ENCODE assay signal across 10 cellular contexts in genomic region chr16:68732068-68732680, GRCh38. TPM values are rescaled to one million over a fixed set of nuclear protein-coding genes. Genes with fewer than 3 reads are reported as not detected.
DNase-seq lines count a peak whose midpoint lies in the region; ATAC-seq and TF ChIP-seq lines count a peak whose summit lies in the region.
"Had no signal": no experiment of that assay in that cellular context is flagged by ENCODE, and none has a peak within 500 bp of the region (broad histone marks: within the 10 kb centered on the region; RNA-seq: fewer than 3 reads in every experiment).

No MANE protein-coding gene starts in this region.

- no peak for TF ChIP-seq POLR2A in esophagus squamous epithelium (IDR thresholded peaks at IDR 0.05)
- no peak for TF ChIP-seq POLR2A in suprapubic skin (IDR thresholded peaks at IDR 0.05)

- H3K27ac ChIP-seq in esophagus squamous epithelium, result peak overlapping the region; percentile 44 to 75 (median 50)
- peak overlapping the region; percentile 54 for H3K27ac ChIP-seq in suprapubic skin
- H3K27ac ChIP-seq: gastrocnemius medialis had no signal

- H3K36me3 ChIP-seq in NT2/D1 (ENCODE audit: insufficient read depth, insufficient read length, low read length) (no peaks in the 10 kb centered on the region), esophagus squamous epithelium (no peaks in the 10 kb centered on the region), suprapubic skin (no peaks in the 10 kb centered on the region)
- H3K36me3 ChIP-seq: gastrocnemius medialis had no signal

- H3K4me3 ChIP-seq in NT2/D1 (ENCODE audit: insufficient read length, low read depth), result no peak overlapping the region
- H3K4me3 ChIP-seq in esophagus squamous epithelium, result no peak overlapping the region
- H3K4me3 ChIP-seq in suprapubic skin, result no peak overlapping the region
- H3K4me3 ChIP-seq: gastrocnemius medialis had no signal

- TF ChIP-seq EP300 in suprapubic skin (IDR thresholded peaks at IDR 0.05), result no peak

- H3K27me3 ChIP-seq in NT2/D1 (ENCODE audit: insufficient read depth, insufficient read length) (no peaks in the 10 kb centered on the region), esophagus squamous epithelium (peaks cover 0 to 31% (median 2%) of the 10 kb centered on the region in 4 donors), suprapubic skin (peaks cover 18% of the 10 kb centered on the region)

- peaks cover 14% of the 10 kb centered on the region; the same call in 1 of the 2 replicates for H3K9me3 ChIP-seq in NT2/D1 (ENCODE audit: insufficient read depth, low read length)
- no peaks in the 10 kb centered on the region for H3K9me3 ChIP-seq in esophagus squamous epithelium
- H3K9me3 ChIP-seq in suprapubic skin, result no peaks in the 10 kb centered on the region
- H3K9me3 ChIP-seq: gastrocnemius medialis had no signal

- peak overlapping the region; percentile 47 for H3K9ac ChIP-seq in NT2/D1 (ENCODE audit: insufficient read length, low read depth)

- ATAC-seq in GM21515 (IDR thresholded peaks at IDR 0.05; ENCODE audit: unreplicated experiment), result no peak
- ATAC-seq: gastrocnemius medialis had no signal

- DNase-seq in DMS153 (lab: John Stamatoyannopoulos, UW) (peak; percentile 41), DMS153 treated with DMSO at 0.1 percent for 48 hours (lab: John Stamatoyannopoulos, UW; ENCODE audit: unreplicated experiment) (no peak), NT2/D1 (ENCODE audit: low read depth, low spot score) (peak; percentile 63), esophagus squamous epithelium (lab: John Stamatoyannopoulos, UW) (no peak), suprapubic skin (ENCODE audit: low spot score in 2 of 2) (no peak), C1 segment of cervical spinal cord (lab: John Stamatoyannopoulos, UW) (no peak), cortex of kidney (lab: John Stamatoyannopoulos, UW) (no peak)
- DNase-seq: gastrocnemius medialis, SHP77 had no signal

- H3K4me1 ChIP-seq in NT2/D1 (ENCODE audit: insufficient read depth, insufficient read length) (peaks cover 3% of the 10 kb centered on the region), esophagus squamous epithelium (peaks cover 6 to 24% (median 10%) of the 10 kb centered on the region in 3 donors), suprapubic skin (peaks cover 10% of the 10 kb centered on the region)
- H3K4me1 ChIP-seq: gastrocnemius medialis had no signal

- intact Hi-C loops in esophagus squamous epithelium (cut with DNase I), result no loop called here

- TF ChIP-seq CTCF in esophagus squamous epithelium (IDR thresholded peaks at IDR 0.05) (peak in 1 of 6 experiments; percentile 7), suprapubic skin (IDR thresholded peaks at IDR 0.05) (no peak)

- WGBS in esophagus squamous epithelium, 2 donors, result 22 to 39% methylated on average over 6 of the region's 8 CpGs
- 21% methylated on average over 7 of the region's 8 CpGs for WGBS in suprapubic skin

RNA-seq across cellular contexts. Expression of gene CDH1, which starts 4.9 kb away (rescaled TPM):
- total RNA-seq in esophagus squamous epithelium (100 to 1,000 TPM in 3 of 4 donors, 10 to 100 TPM in 1; 72.7 to 302 (median 160) TPM), suprapubic skin (100 to 1,000 TPM; 175 to 248 (median 223) TPM)

Comparison
In these comparisons a context has a peak if more than half of its experiments do, and no peak if none do; other contexts are left out.
1. DNase-seq: peak in DMS153 (single experiment) and NT2/D1 (single experiment); none in DMS153 treated with DMSO at 0.1 percent for 48 hours (single experiment), esophagus squamous epithelium (single experiment), suprapubic skin (0 of 2), C1 segment of cervical spinal cord (0 of 14) and cortex of kidney (single experiment).